In genomic region chr13:36910545-36910944, GRCh38 we compare ENCODE assay signal across 20 cellular contexts. TPM values are rescaled to one million over a fixed set of nuclear protein-coding genes. Genes with fewer than 3 reads are reported as not detected.
"Had no signal": no experiment of that assay in that cellular context is flagged by ENCODE, and none has a peak within 500 bp of the region (broad histone marks: within the 10 kb centered on the region; RNA-seq: fewer than 3 reads in every experiment).

No MANE protein-coding gene starts in this region.

- H3K36me3 ChIP-seq: prostate gland, right atrium auricular region, spleen, thoracic aorta, vagina had no signal

- ATAC-seq: activated CD4-positive, alpha-beta T cell treated with anti-CD3 and anti-CD28 coated beads for 36 hours; activated naive CD8-positive, alpha-beta T cell treated with anti-CD3 and anti-CD28 coated beads, Interleukin-2, amount 50 U/mL, for 24 hours; body of pancreas; naive thymus-derived CD4-positive, alpha-beta T cell; WTC11 had no signal

- H3K4me3 ChIP-seq: body of pancreas, lung, prostate gland, right atrium auricular region, spleen, thoracic aorta, vagina had no signal

- H3K27me3 ChIP-seq: body of pancreas, right atrium auricular region, vagina had no signal

- H3K9me3 ChIP-seq: body of pancreas, prostate gland, right atrium auricular region, spleen, thoracic aorta, vagina had no signal

- H3K27ac ChIP-seq: body of pancreas, prostate gland, right atrium auricular region, spleen, thoracic aorta, vagina had no signal

- DNase-seq: activated CD4-positive, alpha-beta memory T cell treated with anti-CD3 and anti-CD28 coated beads for 36 hours; activated CD4-positive, alpha-beta T cell treated with anti-CD3 and anti-CD28 coated beads for 36 hours; activated gamma-delta T cell; activated naive CD4-positive, alpha-beta T cell treated with anti-CD3 and anti-CD28 coated beads, Interleukin-2, amount 50 U/mL, for 16 hours; activated naive CD8-positive, alpha-beta T cell treated with anti-CD3 and anti-CD28 coated beads, Interleukin-2, amount 50 U/mL, for 24 hours; activated T-cell treated with anti-CD3 and anti-CD28 coated beads for 4 hours; body of pancreas; foreskin fibroblast; kidney; naive thymus-derived CD4-positive, alpha-beta T cell; spleen; stimulated activated CD4-positive, alpha-beta T cell treated with anti-CD3 and anti-CD28 coated beads, Interleukin-4, amount 100 ng/mL, for 24 hours; stimulated activated naive CD4-positive, alpha-beta T cell treated with Interleukin-2 at 50 U/mL for 16 hours; T-helper 9 cell had no signal

- H3K4me1 ChIP-seq: body of pancreas, prostate gland, right atrium auricular region, spleen, vagina had no signal

RNA-seq across cellular contexts. Expression of gene SMAD9, which starts 9.5 kb away (rescaled TPM):
- total RNA-seq: activated CD4-positive, alpha-beta memory T cell treated with anti-CD3 and anti-CD28 coated beads for 36 hours; naive thymus-derived CD4-positive, alpha-beta T cell had no signal
